23 cellular contexts compared by ENCODE assay signal in genomic region chr1:57401671-57402070, GRCh38. TPM values are rescaled to one million over a fixed set of nuclear protein-coding genes. Genes with fewer than 3 reads are reported as not detected.
DNase-seq lines count a peak whose midpoint lies in the region; ATAC-seq and TF ChIP-seq lines count a peak whose summit lies in the region.
"Had no signal": no experiment of that assay in that cellular context is flagged by ENCODE, and none has a peak within 500 bp of the region (broad histone marks: within the 10 kb centered on the region; RNA-seq: fewer than 3 reads in every experiment).

No MANE protein-coding gene starts in this region.

- H2BK5ac ChIP-seq in mesendoderm (ENCODE audit: low read length) = no peak overlapping the region

- H4K5ac ChIP-seq in mesendoderm (ENCODE audit: low read length) = no peak overlapping the region

- no peak for DNase-seq in WTC11 (ENCODE audit: low spot score)
- DNase-seq in foreskin keratinocyte = no peak
- DNase-seq in mesendoderm = peak; percentile 65
- DNase-seq in upper lobe of left lung = no peak
- DNase-seq in GDM1 (lab: John Stamatoyannopoulos, UW) = no peak
- DNase-seq in OCI-M2 (lab: John Stamatoyannopoulos, UW; ENCODE audit: unreplicated experiment) = no peak
- DNase-seq: ACHN; BE2C; C1 segment of cervical spinal cord; CD4-positive, CD25-positive, alpha-beta regulatory T cell; CD8-positive, alpha-beta memory T cell; COR-L47; DMS79 treated with DMSO at 0.1 percent for 48 hours; EL; GM23248; H7; HFFc6; IMR-90; KBM-7 had no signal

- no peak overlapping the region for H2AK5ac ChIP-seq in mesendoderm (ENCODE audit: low read length)

- no peak overlapping the region for H3K9ac ChIP-seq in mesendoderm (ENCODE audit: low read length)
- H3K9ac ChIP-seq: GM23248 had no signal

- H3K4ac ChIP-seq in mesendoderm (ENCODE audit: low read depth, low read length) = no peak overlapping the region

- H3K36me3 Mint-ChIP-seq in WTC11 = no peaks in the 10 kb centered on the region
- H3K36me3 Mint-ChIP-seq: CD4-positive, CD25-positive, alpha-beta regulatory T cell; CD8-positive, alpha-beta memory T cell had no signal

- H3K4me1 ChIP-seq in foreskin keratinocyte = no peaks in the 10 kb centered on the region
- H3K4me1 ChIP-seq in mesendoderm (ENCODE audit: control insufficient read depth, low read depth, low read length) = peaks cover 19% of the 10 kb centered on the region
- H3K4me1 ChIP-seq in upper lobe of left lung = no peaks in the 10 kb centered on the region
- H3K4me1 ChIP-seq: BE2C had no signal

- TF ChIP-seq POLR2A in upper lobe of left lung (IDR thresholded peaks at IDR 0.05) = no peak

- POLR2A ChIA-PET in WTC11 (lab: Charles Lee) = no interaction called here

- H3K36me3 ChIP-seq in mesendoderm (ENCODE audit: control insufficient read depth, insufficient read depth, low read length) (no peaks in the 10 kb centered on the region), upper lobe of left lung (no peaks in the 10 kb centered on the region)
- H3K36me3 ChIP-seq: BE2C had no signal

- TF ChIP-seq CTCF in WTC11 (IDR thresholded peaks at IDR 0.05) (no peak), foreskin keratinocyte (conservative IDR thresholded peaks at IDR 0.05) (no peak), upper lobe of left lung (IDR thresholded peaks at IDR 0.05) (no peak)

- no peaks in the 10 kb centered on the region for H3K9me3 Mint-ChIP-seq in WTC11
- H3K9me3 Mint-ChIP-seq: HFFc6 had no signal

- H3K27me3 Mint-ChIP-seq in WTC11 (ENCODE audit: low read depth) = no peaks in the 10 kb centered on the region

- H3K4me1 Mint-ChIP-seq in WTC11 = peaks cover 26% of the 10 kb centered on the region
- H3K4me1 Mint-ChIP-seq: CD4-positive, CD25-positive, alpha-beta regulatory T cell; CD8-positive, alpha-beta memory T cell had no signal

- H3K27ac ChIP-seq in foreskin keratinocyte (no peak overlapping the region), mesendoderm (ENCODE audit: low read depth, low read length) (no peak overlapping the region), upper lobe of left lung (no peak overlapping the region)
- H3K27ac ChIP-seq: GM23248, HL-60 had no signal

- no peak overlapping the region for H3K23ac ChIP-seq in mesendoderm (ENCODE audit: low read length)

- H3K79me1 ChIP-seq in mesendoderm (ENCODE audit: low read length) = peaks cover 29% of the 10 kb centered on the region

- ATAC-seq in WTC11 (peak; percentile 47; the same call in 1 of the 2 replicates), foreskin keratinocyte (peak; percentile 14), upper lobe of left lung (ENCODE audit: low FRiP score in 2 of 2) (no peak)
- ATAC-seq: HCT116 had no signal

- H4K8ac ChIP-seq in mesendoderm (ENCODE audit: low read depth, low read length) = no peak overlapping the region

- no peak overlapping the region for H3K4me2 ChIP-seq in mesendoderm (ENCODE audit: low read length)

- no peak overlapping the region for H3K27ac Mint-ChIP-seq in WTC11
- H3K27ac Mint-ChIP-seq: CD4-positive, CD25-positive, alpha-beta regulatory T cell; HFFc6 had no signal

- H3K56ac ChIP-seq in mesendoderm (ENCODE audit: low read length) = peak overlapping the region; percentile 52

- WGBS in mesendoderm (ENCODE audit: extremely low coverage, insufficient coverage, low lambda C conversion rate) = no CpG with 5 or more reads among the region's 1 CpG
- WGBS in upper lobe of left lung, 2 donors = 85 to 100% methylated on average over 1 of the region's 1 CpG

- TF ChIP-seq EP300 in upper lobe of left lung (IDR thresholded peaks at IDR 0.05) = no peak

- no peak overlapping the region for H3K4me3 Mint-ChIP-seq in WTC11
- H3K4me3 Mint-ChIP-seq: CD4-positive, CD25-positive, alpha-beta regulatory T cell; CD8-positive, alpha-beta memory T cell; HFFc6 had no signal

- CTCF ChIA-PET in WTC11 (lab: Charles Lee) = interaction anchor here (1.1 kb wide), 1 partner anchor 20 kb away, joined by 3 read pairs; no protein-coding TSS in a partner anchor

- peak overlapping the region; percentile 68 for H3K18ac ChIP-seq in mesendoderm (ENCODE audit: low read length)

- peaks cover 3% of the 10 kb centered on the region for H3K27me3 ChIP-seq in foreskin keratinocyte
- H3K27me3 ChIP-seq in mesendoderm (ENCODE audit: insufficient read depth, low read length, poor library complexity) = no peaks in the 10 kb centered on the region
- no peaks in the 10 kb centered on the region for H3K27me3 ChIP-seq in upper lobe of left lung
- H3K27me3 ChIP-seq: BE2C had no signal

- H3K4me3 ChIP-seq in mesendoderm (ENCODE audit: low read length) (no peak overlapping the region), upper lobe of left lung (no peak overlapping the region)
- H3K4me3 ChIP-seq: GM23248 had no signal

- peak overlapping the region; percentile 59 for H2BK15ac ChIP-seq in mesendoderm (replicated peaks; ENCODE audit: low read depth)

- no peak overlapping the region for H2BK120ac ChIP-seq in mesendoderm (ENCODE audit: low read depth, low read length)

- peaks cover 46% of the 10 kb centered on the region for H3K79me2 ChIP-seq in mesendoderm (ENCODE audit: control insufficient read depth, insufficient read depth, low read length)

- H3K9me3 ChIP-seq in upper lobe of left lung = no peaks in the 10 kb centered on the region
- H3K9me3 ChIP-seq: BE2C had no signal

TF ChIP-seq in WTC11, 78 proteins besides CTCF, POLR2A, EP300 and RAD21:
- TF ChIP-seq GTF2I (CRISPR knock-in tag; conservative IDR thresholded peaks at IDR 0.05) (no peak), KAT7 (CRISPR knock-in tag; IDR thresholded peaks at IDR 0.05; ENCODE audit: borderline replicate concordance) (no peak), NFYB (CRISPR knock-in tag; conservative IDR thresholded peaks at IDR 0.05; ENCODE audit: low read depth) (no peak), FOXK1 (CRISPR knock-in tag; IDR thresholded peaks at IDR 0.05) (no peak)

RNA-seq across cellular contexts. Expression of gene DAB1, which starts 22.2 kb away (rescaled TPM):
- total RNA-seq in WTC11 (2021) = 10.7 to 12.3 TPM (median 12.1 TPM) in 3 replicates
- not detected in 2 replicates for total RNA-seq in foreskin keratinocyte
- not detected in 2 replicates for polyA plus RNA-seq in foreskin keratinocyte
- polyA plus RNA-seq in mesendoderm (2013, experiment 1 of 2) = 41.9 TPM
- polyA plus RNA-seq in mesendoderm (2013, experiment 2 of 2) = 42.2 TPM
- total RNA-seq in upper lobe of left lung = under 1 TPM in 2 of 6 donors, not detected in 4; 0.15 to 0.20 TPM
- total RNA-seq: G401, HT1080 had no signal

Comparison
In these comparisons a context has a peak if more than half of its experiments do, and no peak if none do; other contexts are left out.
1. ATAC-seq: peak in WTC11 (single experiment) and foreskin keratinocyte (single experiment); none in upper lobe of left lung (0 of 2).